ENCODE assay signal across 8 cellular contexts in genomic region chr16:81036751-81037350, GRCh38. TPM values are rescaled to one million over a fixed set of nuclear protein-coding genes. Genes with fewer than 3 reads are reported as not detected.
DNase-seq lines count a peak whose midpoint lies in the region; ATAC-seq and TF ChIP-seq lines count a peak whose summit lies in the region.

No MANE protein-coding gene starts in this region.

- no peaks in the 10 kb centered on the region for H3K9me3 ChIP-seq in mammary epithelial cell (replicated peaks; ENCODE audit: insufficient read depth, low read length)

- H3K4me3 ChIP-seq in BJ (ENCODE audit: low read depth, low read length) (peak overlapping the region; percentile 71), mammary epithelial cell (replicated peaks in 1 of 3; ENCODE audit: insufficient read depth in 1 of 3, low read depth in 2 of 3, low read length in 3 of 3) (peak overlapping the region; percentile 65 to 86 (median 84))
- H3K4me3 ChIP-seq in Jurkat, Clone E6-1 (ENCODE audit: low read length): peak overlapping the region; percentile 73

- H3K4me1 ChIP-seq in mammary epithelial cell (ENCODE audit: insufficient read depth, low read length): peaks cover 13% of the 10 kb centered on the region

- peak overlapping the region; percentile 79 for H3K4me3 Mint-ChIP-seq in memory B cell

- H3K4me2 ChIP-seq in mammary epithelial cell (ENCODE audit: insufficient read depth, low read depth, low read length): peak overlapping the region; percentile 91

- TF ChIP-seq CTCF in BJ (IDR thresholded peaks at IDR 0.05; ENCODE audit: insufficient read depth, low read depth, low read length) (no peak), mammary epithelial cell (conservative IDR thresholded peaks at IDR 0.05 in 1 of 2, IDR thresholded peaks at IDR 0.05 in 1 of 2; ENCODE audit: extremely low read depth in 1 of 2, insufficient read depth in 1 of 2, low read depth in 1 of 2, low read length in 2 of 2) (no peak)

- in situ Hi-C loops in mammary epithelial cell (cut with MboI; ENCODE audit: low sequenced_read_pairs in 2 of 2): loop anchor here (25.0 kb wide), 1 partner anchor 700 kb away; no protein-coding TSS in a partner anchor

- POLR2A ChIA-PET in BJ (lab: Charles Lee): no interaction called here

- CTCF ChIA-PET in BJ (lab: Yijun Ruan, JAX): interaction anchor here (1.4 to 3.1 kb wide), 11 partner anchors 9 to 702 kb away, joined by 3 to 27 read pairs (median 11); no protein-coding TSS in a partner anchor
- CTCF ChIA-PET in mammary epithelial cell (lab: Charles Lee; ENCODE audit: low non-redundant PET): interaction anchor here (0.6 kb wide), 1 partner anchor 701 kb away, joined by 5 read pairs; no protein-coding TSS in a partner anchor

- peak overlapping the region; percentile 66 for H3K27ac ChIP-seq in mammary epithelial cell (ENCODE audit: insufficient read depth, low read depth, low read length)

- no peaks in the 10 kb centered on the region for H3K9me3 Mint-ChIP-seq in memory B cell

- intact Hi-C loops in mammary epithelial cell (cut with micrococcal nuclease): loop anchor here (5.0 to 10.0 kb wide), 2 partner anchors 278 to 685 kb away; partner anchors contain the start of gene GAN

- H3K79me2 ChIP-seq in mammary epithelial cell (ENCODE audit: insufficient read depth, low read length): peaks cover 48% of the 10 kb centered on the region

- H4K20me1 ChIP-seq in mammary epithelial cell (ENCODE audit: insufficient read depth, low read length): no peaks in the 10 kb centered on the region

- BruUV-seq in mammary epithelial cell (replicated peaks; lab: Mats Ljungman, UMichigan): TSS peak; percentile 27

- WGBS in mammary epithelial cell (ENCODE audit: low coverage, missing lambda C conversion rate): 31% methylated on average over 10 of the region's 10 CpGs

- no peaks in the 10 kb centered on the region for H3K27me3 Mint-ChIP-seq in memory B cell

- H3K36me3 Mint-ChIP-seq in memory B cell: peaks cover 18% of the 10 kb centered on the region

- H3K27me3 ChIP-seq in BJ (ENCODE audit: control insufficient read depth, insufficient read depth, low read length): no peaks in the 10 kb centered on the region
- H3K27me3 ChIP-seq in mammary epithelial cell (ENCODE audit: insufficient read depth, low read length): no peaks in the 10 kb centered on the region

- no peak overlapping the region for H3K27ac Mint-ChIP-seq in memory B cell

- H3K36me3 ChIP-seq in BJ (ENCODE audit: control insufficient read depth, insufficient read depth, low read length): no peaks in the 10 kb centered on the region
- peaks cover 3% of the 10 kb centered on the region for H3K36me3 ChIP-seq in mammary epithelial cell (ENCODE audit: insufficient read depth, low read length)

- peaks cover 21% of the 10 kb centered on the region for H3K4me1 Mint-ChIP-seq in memory B cell

- peak overlapping the region; percentile 88 for H2AFZ ChIP-seq in mammary epithelial cell (ENCODE audit: low read depth, low read length)

- no peak for DNase-seq in BJ (ENCODE audit: low read depth)
- no peak for DNase-seq in Jurkat, Clone E6-1 (ENCODE audit: low read depth, low spot score)
- DNase-seq in mammary epithelial cell: peak; percentile 2
- DNase-seq in memory B cell (ENCODE audit: low spot score in 2 of 2): no peak
- DNase-seq in NCI-H1930 (lab: John Stamatoyannopoulos, UW): no peak
- DNase-seq in KG1 (lab: John Stamatoyannopoulos, UW): no peak

- peak overlapping the region; percentile 73 for H3K9ac ChIP-seq in mammary epithelial cell (ENCODE audit: insufficient read depth, low read length)

- dilution Hi-C loops in mammary epithelial cell (cut with HindIII; ENCODE audit: low sequenced_read_pairs): no loop called here

- ATAC-seq in memory B cell (ENCODE audit: low read depth): no peak
- ATAC-seq in HG03521 (IDR thresholded peaks at IDR 0.05; ENCODE audit: unreplicated experiment): no peak
- ATAC-seq in GM21717 (IDR thresholded peaks at IDR 0.05; ENCODE audit: unreplicated experiment): no peak

RNA-seq across cellular contexts. Expression of gene ATMIN, which starts 1.2 kb away (rescaled TPM):
- 22.3 and 34.7 TPM in 2 replicates for polyA plus RNA-seq in BJ (2011; rRNA removed)
- 19.1 and 22.1 TPM in 2 replicates for polyA minus RNA-seq in BJ (2011; rRNA and poly(A)+ RNA removed)
- polyA plus RNA-seq in Jurkat, Clone E6-1 (2012; ENCODE audit: insufficient read depth, insufficient read length): 22.3 TPM
- total RNA-seq in mammary epithelial cell: 10 to 100 TPM; 31.7 to 60.8 TPM
- 27.3 TPM for polyA plus RNA-seq in mammary epithelial cell
- polyA minus RNA-seq in mammary epithelial cell: 29.2 TPM

RNA-seq across cellular contexts. Expression of gene CENPN, which starts 29.8 kb away (rescaled TPM):
- polyA plus RNA-seq in BJ (2011; rRNA removed): 24.8 and 38.2 TPM in 2 replicates
- 29.8 and 38.6 TPM in 2 replicates for polyA minus RNA-seq in BJ (2011; rRNA and poly(A)+ RNA removed)
- polyA plus RNA-seq in Jurkat, Clone E6-1 (2012; ENCODE audit: insufficient read depth, insufficient read length): 151 TPM
- 10 to 100 TPM; 15.2 to 32.5 TPM for total RNA-seq in mammary epithelial cell
- polyA plus RNA-seq in mammary epithelial cell: 38.9 TPM
- 18.3 TPM for polyA minus RNA-seq in mammary epithelial cell

RNA-seq across cellular contexts. Expression of gene CMC2, which starts 30.2 kb away (rescaled TPM):
- polyA plus RNA-seq in BJ (2011; rRNA removed) (56.4 and 101 TPM in 2 replicates), mammary epithelial cell (119 TPM)
- polyA minus RNA-seq in BJ (2011; rRNA and poly(A)+ RNA removed): 7.6 and 11.2 TPM in 2 replicates
- 126 TPM for polyA plus RNA-seq in Jurkat, Clone E6-1 (2012; ENCODE audit: insufficient read depth, insufficient read length)
- total RNA-seq in mammary epithelial cell: 10 to 100 TPM; 30.5 to 73.1 TPM
- 13.4 TPM for polyA minus RNA-seq in mammary epithelial cell

RNA-seq across cellular contexts. Expression of gene C16orf46, which starts 40.2 kb away (rescaled TPM):
- 0.43 and 0.87 TPM in 2 replicates for polyA plus RNA-seq in BJ (2011; rRNA removed)
- polyA minus RNA-seq in BJ (2011; rRNA and poly(A)+ RNA removed): 0.43 TPM in 1 of 2 replicates, not detected in the other
- polyA plus RNA-seq in Jurkat, Clone E6-1 (2012; ENCODE audit: insufficient read depth, insufficient read length): 0.76 TPM
- total RNA-seq in mammary epithelial cell: under 1 TPM; 0.17 to 0.99 TPM
- polyA plus RNA-seq in mammary epithelial cell: 0.42 TPM
- polyA minus RNA-seq in mammary epithelial cell: not detected

RNA-seq across cellular contexts. Expression of gene GCSH, which starts 59.3 kb away (rescaled TPM):
- polyA plus RNA-seq in BJ (2011; rRNA removed) (6.2 and 11.1 TPM in 2 replicates), mammary epithelial cell (28.3 TPM)
- polyA minus RNA-seq in BJ (2011; rRNA and poly(A)+ RNA removed): 1.00 and 1.1 TPM in 2 replicates
- 75.5 TPM for polyA plus RNA-seq in Jurkat, Clone E6-1 (2012; ENCODE audit: insufficient read depth, insufficient read length)
- total RNA-seq in mammary epithelial cell: 10 to 100 TPM; 27.5 to 41.9 TPM
- polyA minus RNA-seq in mammary epithelial cell: 14.7 TPM
